30 cellular contexts compared by ENCODE assay signal in genomic region chr13:35850569-35850968, GRCh38.
"Had no signal": no experiment of that assay in that cellular context is flagged by ENCODE, and none has a peak within 500 bp of the region (broad histone marks: within the 10 kb centered on the region; RNA-seq: fewer than 3 reads in every experiment).

No MANE protein-coding gene starts in this region.

- H3K4me2 ChIP-seq: KMS-11 had no signal

- H3K27ac ChIP-seq: body of pancreas, KMS-11, Peyer's patch, SJCRH30, SK-N-MC, WERI-Rb-1 had no signal

- H3K36me3 Mint-ChIP-seq: activated naive CD4-positive, alpha-beta T cell treated with anti-CD3 and anti-CD28 coated beads, Interleukin-2, amount 50 U/mL, for 24 hours; activated naive CD8-positive, alpha-beta T cell treated with anti-CD3 and anti-CD28 coated beads, Interleukin-2, amount 10 ng/mL, durations not matched to agents 7 days and 5 days had no signal

- H3K36me3 ChIP-seq: breast epithelium, Peyer's patch, SJCRH30, WERI-Rb-1 had no signal

- H3K4me3 Mint-ChIP-seq: activated CD4-positive, alpha-beta T cell treated with anti-CD3 and anti-CD28 coated beads for 36 hours; activated CD4-positive, alpha-beta T cell treated with anti-CD3 and anti-CD28 coated beads, Interleukin-2, amount 10 ng/mL, durations not matched to agents 7 days and 5 days; activated CD8-positive, alpha-beta T cell treated with anti-CD3 and anti-CD28 coated beads, Interleukin-2, amount 10 ng/mL, durations not matched to agents 7 days and 5 days; activated naive CD4-positive, alpha-beta T cell treated with anti-CD3 and anti-CD28 coated beads, Interleukin-2, amount 50 U/mL, for 24 hours; activated naive CD8-positive, alpha-beta T cell treated with anti-CD3 and anti-CD28 coated beads, Interleukin-2, amount 10 ng/mL, durations not matched to agents 7 days and 5 days; activated T-cell treated with anti-CD3 and anti-CD28 coated beads, Interleukin-2, amount 50 U/mL, for 24 hours had no signal

- H3K4me1 Mint-ChIP-seq: activated CD4-positive, alpha-beta T cell treated with anti-CD3 and anti-CD28 coated beads for 36 hours; activated CD4-positive, alpha-beta T cell treated with anti-CD3 and anti-CD28 coated beads, Interleukin-2, amount 10 ng/mL, durations not matched to agents 7 days and 5 days; activated naive CD4-positive, alpha-beta T cell treated with anti-CD3 and anti-CD28 coated beads, Interleukin-2, amount 50 U/mL, for 24 hours; activated naive CD8-positive, alpha-beta T cell treated with anti-CD3 and anti-CD28 coated beads, Interleukin-2, amount 10 ng/mL, durations not matched to agents 7 days and 5 days had no signal

- DNase-seq: activated CD4-positive, alpha-beta T cell treated with anti-CD3 and anti-CD28 coated beads for 36 hours; activated CD4-positive, alpha-beta T cell treated with anti-CD3 and anti-CD28 coated beads, Interleukin-2, amount 10 ng/mL, durations not matched to agents 7 days and 5 days; activated CD4-positive, alpha-beta T cell treated with anti-CD3 and anti-CD28 coated beads, Interleukin-2, amount 50 U/mL, for 48 hours; activated CD8-positive, alpha-beta T cell treated with anti-CD3 and anti-CD28 coated beads, Interleukin-2, amount 10 ng/mL, durations not matched to agents 7 days and 5 days; activated gamma-delta T cell; activated naive CD4-positive, alpha-beta T cell treated with Interleukin-2 at 50 U/mL for 16 hours; activated naive CD8-positive, alpha-beta T cell treated with anti-CD3 and anti-CD28 coated beads, Interleukin-2, amount 10 ng/mL, durations not matched to agents 7 days and 5 days; activated T-cell treated with anti-CD3 and anti-CD28 coated beads, Interleukin-2, amount 50 U/mL, for 24 hours; body of pancreas; cerebellar nuclear complex; MM.1S; MV-4-11; NCI-H1092; NCI-H1436 treated with DMSO at 0.1 percent for 48 hours; NCI-H187; NCI-H2081; NCI-H345; NCI-H524 treated with DMSO at 0.1 percent for 48 hours; NK-92 treated with Interleukin-12 subunit alpha and Interleukin-12 subunit beta, amount 100 ng/mL, for 24 hours; PC-3; Peyer's patch; SHP77; SJCRH30; T1000; WERI-Rb-1 had no signal

- H3K4me1 ChIP-seq: breast epithelium, Peyer's patch, SJCRH30 had no signal

- H3K9me3 Mint-ChIP-seq: activated CD4-positive, alpha-beta T cell treated with anti-CD3 and anti-CD28 coated beads, Interleukin-2, amount 10 ng/mL, durations not matched to agents 7 days and 5 days; activated T-helper 2 cell treated with anti-CD3 and anti-CD28 coated beads, Interferon-gamma antibody, Interleukin-2, Interleukin-4, amounts not matched to agents 10 μg/mL and 5 μg/mL and 100 μg/mL, durations not matched to agents 14 hours and 24 hours and 36 hours had no signal

- H3K27me3 ChIP-seq: body of pancreas, breast epithelium, Peyer's patch, SJCRH30 had no signal

- H3K4me3 ChIP-seq: body of pancreas, breast epithelium, Peyer's patch, SJCRH30, SK-N-MC had no signal

- H3K9me3 ChIP-seq: body of pancreas, breast epithelium, Peyer's patch, SJCRH30 had no signal

- H3K27ac Mint-ChIP-seq: activated CD4-positive, alpha-beta T cell treated with anti-CD3 and anti-CD28 coated beads for 36 hours; activated CD4-positive, alpha-beta T cell treated with anti-CD3 and anti-CD28 coated beads, Interleukin-2, amount 10 ng/mL, durations not matched to agents 7 days and 5 days; activated CD8-positive, alpha-beta T cell treated with anti-CD3 and anti-CD28 coated beads, Interleukin-2, amount 10 ng/mL, durations not matched to agents 7 days and 5 days; activated naive CD4-positive, alpha-beta T cell treated with anti-CD3 and anti-CD28 coated beads, Interleukin-2, amount 50 U/mL, for 24 hours; activated naive CD8-positive, alpha-beta T cell treated with anti-CD3 and anti-CD28 coated beads, Interleukin-2, amount 10 ng/mL, durations not matched to agents 7 days and 5 days; activated T-cell treated with anti-CD3 and anti-CD28 coated beads, Interleukin-2, amount 50 U/mL, for 24 hours; activated T-helper 2 cell treated with anti-CD3 and anti-CD28 coated beads, Interferon-gamma antibody, Interleukin-2, Interleukin-4, amounts not matched to agents 10 μg/mL and 5 μg/mL and 100 μg/mL, durations not matched to agents 14 hours and 24 hours and 36 hours had no signal

- H3K9ac ChIP-seq: KMS-11 had no signal
